8 cellular contexts compared by ENCODE assay signal in genomic region chr9:385818-386398, GRCh38.
DNase-seq lines count a peak whose midpoint lies in the region; ATAC-seq and TF ChIP-seq lines count a peak whose summit lies in the region.

No MANE protein-coding gene starts in this region.

- peak; percentile 66 for DNase-seq in ACHN
- peak; percentile 22 to 40 for DNase-seq in NCI-H2081 (lab: John Stamatoyannopoulos, UW)
- peak; percentile 76 for DNase-seq in fibroblast of pulmonary artery (ENCODE audit: low read depth)
- DNase-seq in neural crest cell (ENCODE audit: low read depth, low spot score) = peak; percentile 58
- no peak for DNase-seq in activated gamma-delta T cell treated with Interleukin-2 at 50 U/mL for 16 hours

- H3K27ac ChIP-seq in VCaP = no peak overlapping the region

- H3K27ac Mint-ChIP-seq in neural crest cell (ENCODE audit: unreplicated experiment) = no peak overlapping the region

- TF ChIP-seq CTCF in GM12872 (IDR thresholded peaks at IDR 0.05; ENCODE audit: insufficient read depth, low read depth, low read length) (peak; percentile 77), VCaP (conservative IDR thresholded peaks at IDR 0.05) (peak; percentile 97), fibroblast of pulmonary artery (IDR thresholded peaks at IDR 0.05; ENCODE audit: low read length, missing control alignments) (peak; percentile 95), neural crest cell (conservative IDR thresholded peaks at IDR 0.05) (peak; percentile 94)

- H3K4me1 Mint-ChIP-seq in neural crest cell = no peaks in the 10 kb centered on the region

- ATAC-seq in HG03175 (IDR thresholded peaks at IDR 0.05; ENCODE audit: unreplicated experiment) = no peak

- H3K4me3 Mint-ChIP-seq in neural crest cell = no peak overlapping the region

- H3K4me3 ChIP-seq in fibroblast of pulmonary artery (replicated peaks; ENCODE audit: low read depth, low read length) = no peak overlapping the region

- in situ Hi-C loops in ACHN (cut with HindIII; ENCODE audit: low pct_ligation_motif_present, low pct_unique_long_range_greater_than_20kb, low sequenced_read_pairs) = no loop called here

- H3K36me3 Mint-ChIP-seq in neural crest cell (ENCODE audit: low read depth) = no peaks in the 10 kb centered on the region

- H3K9me3 Mint-ChIP-seq in neural crest cell = no peaks in the 10 kb centered on the region

- peaks cover 2% of the 10 kb centered on the region for H3K27me3 Mint-ChIP-seq in neural crest cell (ENCODE audit: low read depth)
